ENCODE assay signal across 21 cellular contexts in the genomic region with DNA sequence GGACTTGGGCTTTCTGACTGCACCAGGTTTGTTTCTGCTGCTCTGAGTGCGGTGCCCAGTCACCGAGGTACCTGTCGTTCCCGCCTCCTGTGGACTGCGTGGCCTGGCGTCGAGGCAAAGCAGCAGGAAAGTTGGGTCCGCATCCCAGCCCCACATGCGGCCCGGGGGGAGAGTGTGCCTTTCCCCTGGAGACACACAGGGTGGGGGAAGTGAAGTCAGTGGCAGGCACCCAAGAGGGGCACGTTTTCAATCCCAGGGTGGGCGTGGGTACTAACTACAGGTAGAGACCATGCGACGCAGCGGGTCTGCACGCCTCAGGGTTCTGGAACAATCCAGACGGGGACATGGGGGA. TPM values are rescaled to one million over a fixed set of nuclear protein-coding genes. Genes with fewer than 3 reads are reported as not detected.
DNase-seq lines count a peak whose midpoint lies in the region; ATAC-seq and TF ChIP-seq lines count a peak whose summit lies in the region.
"Had no signal": no experiment of that assay in that cellular context is flagged by ENCODE, and none has a peak within 500 bp of the region (broad histone marks: within the 10 kb centered on the region; RNA-seq: fewer than 3 reads in every experiment).

No MANE protein-coding gene starts in this region.

- no peaks in the 10 kb centered on the region for H3K9me3 ChIP-seq in BLaER1
- no peaks in the 10 kb centered on the region for H3K9me3 ChIP-seq in DND-41 (ENCODE audit: insufficient read depth, low read length, severe bottlenecking)
- H3K9me3 ChIP-seq in mesenchymal stem cell (ENCODE audit: control insufficient read depth, low read length) = no peaks in the 10 kb centered on the region
- no peaks in the 10 kb centered on the region for H3K9me3 ChIP-seq in prostate gland
- H3K9me3 ChIP-seq in ascending aorta = no peaks in the 10 kb centered on the region
- H3K9me3 ChIP-seq: MG63, SJSA1 had no signal

- H3K4me3 ChIP-seq in BLaER1 = no peak overlapping the region
- H3K4me3 ChIP-seq in DND-41 (ENCODE audit: low read depth in 1 of 2, low read length in 2 of 2) = no peak overlapping the region
- H3K4me3 ChIP-seq in mesenchymal stem cell (ENCODE audit: insufficient read depth in 1 of 2, low read depth in 1 of 2, low read length in 2 of 2) = no peak overlapping the region
- H3K4me3 ChIP-seq in prostate gland = no peak overlapping the region
- no peak overlapping the region for H3K4me3 ChIP-seq in ascending aorta
- H3K4me3 ChIP-seq: MG63, SJSA1 had no signal

- H4K91ac ChIP-seq in mesenchymal stem cell (ENCODE audit: low read length) = no peak overlapping the region

- H3K36me3 ChIP-seq in BLaER1 (peaks cover 20% of the 10 kb centered on the region; the same call in 1 of the 2 replicates), DND-41 (ENCODE audit: insufficient read depth, low read length) (peaks cover 20% of the 10 kb centered on the region), mesenchymal stem cell (ENCODE audit: control insufficient read depth in 1 of 2, insufficient read depth in 2 of 2, low read depth in 1 of 2, low read length in 2 of 2) (no peaks in the 10 kb centered on the region), prostate gland (no peaks in the 10 kb centered on the region), ascending aorta (no peaks in the 10 kb centered on the region)
- H3K36me3 ChIP-seq: MG63, SJSA1 had no signal

- H4K8ac ChIP-seq in mesenchymal stem cell (ENCODE audit: low read length) = no peak overlapping the region

- H2AFZ ChIP-seq in DND-41 (ENCODE audit: low read depth, low read length) (no peak overlapping the region), mesenchymal stem cell (ENCODE audit: low read depth, low read length) (no peak overlapping the region)

- peaks cover 51% of the 10 kb centered on the region for H4K20me1 ChIP-seq in BLaER1
- H4K20me1 ChIP-seq in DND-41 (ENCODE audit: insufficient read depth, low read length) = peaks cover 5% of the 10 kb centered on the region

- no peaks in the 10 kb centered on the region for H3K27me3 Mint-ChIP-seq in stimulated activated naive B cell treated with anti-CD40 and anti-IgM and Interleukin-4, amounts not matched to agents 10 μg/mL and 1 μg/mL and 100 μg/mL, for 72 hours

- H2BK15ac ChIP-seq in mesenchymal stem cell (ENCODE audit: low read depth, poor library complexity, severe bottlenecking) = no peak overlapping the region

- H3K14ac ChIP-seq in mesenchymal stem cell (ENCODE audit: low read length in 2 of 2) = no peak overlapping the region

- H2BK120ac ChIP-seq in mesenchymal stem cell (ENCODE audit: low read depth, low read length) = no peak overlapping the region

- H3K36me3 Mint-ChIP-seq in stimulated activated naive B cell treated with anti-CD40 and anti-IgM and Interleukin-4, amounts not matched to agents 10 μg/mL and 1 μg/mL and 100 μg/mL, for 72 hours = peaks cover 2 to 19% of the 10 kb centered on the region in 2 donors
- H3K36me3 Mint-ChIP-seq: IgD-negative memory B cell had no signal

- H3K27me3 ChIP-seq in BLaER1 (no peaks in the 10 kb centered on the region), DND-41 (ENCODE audit: insufficient read depth, low read length, poor library complexity) (no peaks in the 10 kb centered on the region), mesenchymal stem cell (ENCODE audit: control insufficient read depth in 1 of 2, insufficient read depth in 1 of 2, low read length in 2 of 2) (no peaks in the 10 kb centered on the region), prostate gland (replicated peaks; ENCODE audit: insufficient read depth) (no peaks in the 10 kb centered on the region), ascending aorta (no peaks in the 10 kb centered on the region)
- H3K27me3 ChIP-seq: MG63, SJSA1 had no signal

- peaks cover 44 to 59% of the 10 kb centered on the region in 2 donors for H3K4me1 Mint-ChIP-seq in stimulated activated naive B cell treated with anti-CD40 and anti-IgM and Interleukin-4, amounts not matched to agents 10 μg/mL and 1 μg/mL and 100 μg/mL, for 72 hours

- H3K79me2 ChIP-seq in DND-41 (ENCODE audit: insufficient read depth, low read length) = peaks cover 96% of the 10 kb centered on the region

- H3K9ac ChIP-seq in BLaER1 (0 out of 2 replicates have a peak overlapping the region, but pooled peaks have one; percentile 14), DND-41 (ENCODE audit: low read depth, low read length) (no peak overlapping the region), mesenchymal stem cell (ENCODE audit: low read length) (no peak overlapping the region)

- peak overlapping the region; percentile 30 for H2AK5ac ChIP-seq in mesenchymal stem cell (ENCODE audit: low read length, severe bottlenecking)

- DNase-seq in DND-41 = no peak
- DNase-seq in mesenchymal stem cell = no peak
- DNase-seq in stimulated activated naive B cell treated with anti-CD40 and anti-IgM and Interleukin-4, amounts not matched to agents 10 μg/mL and 1 μg/mL and 100 μg/mL, for 72 hours = no peak
- DNase-seq in prostate gland (ENCODE audit: low spot score) = no peak
- DNase-seq in ascending aorta (ENCODE audit: low spot score in 2 of 2) = no peak
- no peak for DNase-seq in effector CD8-positive, alpha-beta T cell (lab: John Stamatoyannopoulos, UW)
- DNase-seq: DMS79 treated with DMSO at 0.1 percent for 48 hours, H7, HFFc6, Kasumi-1, MG63, NCI-H1048, NCI-H1436 treated with DMSO at 0.1 percent for 48 hours, NCI-H2029, NCI-H345, NCI-H526, PC-3 had no signal

- no peak overlapping the region for H3K18ac ChIP-seq in mesenchymal stem cell (ENCODE audit: low read depth in 1 of 2, low read length in 2 of 2)

- TF ChIP-seq CTCF in DND-41 (IDR thresholded peaks at IDR 0.05; ENCODE audit: borderline replicate concordance, extremely low read depth, low read length, poor library complexity, severe bottlenecking) (no peak), prostate gland (IDR thresholded peaks at IDR 0.05) (no peak), ascending aorta (IDR thresholded peaks at IDR 0.05) (no peak)

- no peak overlapping the region for H2BK12ac ChIP-seq in mesenchymal stem cell (ENCODE audit: low read length in 2 of 2)

- peak overlapping the region; percentile 58; the same call in 1 of the 2 replicates for H3K27ac ChIP-seq in BLaER1
- H3K27ac ChIP-seq in DND-41 (ENCODE audit: low read length) = peak overlapping the region; percentile 33; the same call in 1 of the 2 replicates
- H3K27ac ChIP-seq in mesenchymal stem cell (ENCODE audit: low read length, poor library complexity, severe bottlenecking) = no peak overlapping the region
- no peak overlapping the region for H3K27ac ChIP-seq in prostate gland
- H3K27ac ChIP-seq in ascending aorta = no peak overlapping the region
- H3K27ac ChIP-seq: RWPE1, SJSA1 had no signal

- H2BK5ac ChIP-seq in mesenchymal stem cell (ENCODE audit: low read depth, low read length, poor library complexity, severe bottlenecking) = no peak overlapping the region

- intact Hi-C loops in prostate gland (cut with DNase I) = no loop called here
- intact Hi-C loops in ascending aorta (cut with DNase I) = no loop called here

- no peak overlapping the region for H3K23ac ChIP-seq in mesenchymal stem cell (ENCODE audit: low read length in 2 of 2)

- H3K4me1 ChIP-seq in BLaER1 (peaks cover 100% of the 10 kb centered on the region), DND-41 (ENCODE audit: insufficient read depth, low read length) (peaks cover 48% of the 10 kb centered on the region), mesenchymal stem cell (ENCODE audit: control insufficient read depth, insufficient read depth, low read depth, low read length) (peaks cover 36% of the 10 kb centered on the region), prostate gland (replicated peaks) (peaks cover 5% of the 10 kb centered on the region), ascending aorta (peaks cover 0 to 11% of the 10 kb centered on the region in 2 donors)

- H3K4me3 Mint-ChIP-seq in stimulated activated naive B cell treated with anti-CD40 and anti-IgM and Interleukin-4, amounts not matched to agents 10 μg/mL and 1 μg/mL and 100 μg/mL, for 72 hours = no peak overlapping the region
- H3K4me3 Mint-ChIP-seq: HFFc6, IgD-negative memory B cell had no signal

- H3K9me3 Mint-ChIP-seq in stimulated activated naive B cell treated with anti-CD40 and anti-IgM and Interleukin-4, amounts not matched to agents 10 μg/mL and 1 μg/mL and 100 μg/mL, for 72 hours = no peaks in the 10 kb centered on the region
- H3K9me3 Mint-ChIP-seq: HFFc6, IgD-negative memory B cell had no signal

- H3K4ac ChIP-seq in mesenchymal stem cell (ENCODE audit: low read depth in 1 of 2, low read length in 2 of 2) = no peak overlapping the region

- WGBS in mesenchymal stem cell = 95% methylated on average over 17 of the region's 17 CpGs
- 93% methylated on average over 17 of the region's 17 CpGs for WGBS in prostate gland

- no peak for TF ChIP-seq POLR2A in prostate gland (IDR thresholded peaks at IDR 0.05)

- H3K4me2 ChIP-seq in BLaER1 = peak overlapping the region; percentile 90
- H3K4me2 ChIP-seq in DND-41 (ENCODE audit: insufficient read depth, low read length) = no peak overlapping the region
- H3K4me2 ChIP-seq in mesenchymal stem cell (ENCODE audit: low read length, poor library complexity, severe bottlenecking) = no peak overlapping the region

- peaks cover 30% of the 10 kb centered on the region for H3K79me1 ChIP-seq in mesenchymal stem cell (replicated peaks; ENCODE audit: low read length, poor library complexity, severe bottlenecking)

- peak overlapping the region; percentile 81 for H3K27ac Mint-ChIP-seq in stimulated activated naive B cell treated with anti-CD40 and anti-IgM and Interleukin-4, amounts not matched to agents 10 μg/mL and 1 μg/mL and 100 μg/mL, for 72 hours
- H3K27ac Mint-ChIP-seq: HFFc6, IgD-negative memory B cell had no signal

- ATAC-seq in DND-41 (ENCODE audit: insufficient read depth, low read depth) = no peak
- ATAC-seq in stimulated activated naive B cell treated with anti-CD40 and anti-IgM and Interleukin-4, amounts not matched to agents 10 μg/mL and 1 μg/mL and 100 μg/mL, for 72 hours (replicated peaks) = no peak
- ATAC-seq: PC-3 had no signal

RNA-seq across cellular contexts. Expression of gene GRAMD4, which starts 25.3 kb away (rescaled TPM):
- polyA plus RNA-seq in mesenchymal stem cell (2013, experiment 1 of 2) = 5.1 TPM
- polyA plus RNA-seq in mesenchymal stem cell (2013, experiment 2 of 2) = 5.0 TPM
- total RNA-seq in prostate gland (10 to 100 TPM; 12.1 to 20.2 TPM), ascending aorta (20.2 TPM)

RNA-seq across cellular contexts. Expression of gene CELSR1, which starts 57.5 kb away (rescaled TPM):
- polyA plus RNA-seq in mesenchymal stem cell (2013, experiment 1 of 2) = 0.14 TPM
- polyA plus RNA-seq in mesenchymal stem cell (2013, experiment 2 of 2) = 0.11 TPM
- 10 to 100 TPM; 24.2 to 38.2 TPM for total RNA-seq in prostate gland
- total RNA-seq in ascending aorta = 10.5 TPM

Comparison
In these comparisons a context has a peak if more than half of its experiments do, and no peak if none do; other contexts are left out.
1. H3K27ac ChIP-seq: peak in BLaER1 (single experiment) and DND-41 (single experiment); none in mesenchymal stem cell (single experiment), prostate gland (0 of 2) and ascending aorta (0 of 2).